ENCODE assay signal across 24 cellular contexts in the genomic region with DNA sequence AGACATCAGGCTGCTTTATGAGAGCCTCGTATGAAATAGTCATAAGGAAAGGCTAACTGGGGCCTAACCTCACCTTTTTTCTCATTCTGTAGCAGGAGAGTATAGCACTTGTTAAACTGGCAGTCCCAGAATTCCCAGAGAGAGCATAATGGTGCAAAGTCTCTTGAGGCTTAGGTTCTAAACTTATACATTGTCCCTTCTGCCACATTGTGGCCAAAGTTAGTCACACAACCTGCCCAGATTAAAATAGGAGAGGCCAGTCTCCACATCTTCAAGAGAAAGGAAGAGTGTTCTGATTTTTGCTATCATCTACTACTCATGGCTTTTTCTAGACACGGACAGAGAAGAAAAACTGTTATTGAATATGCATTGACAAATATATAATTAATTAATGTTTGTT.
DNase-seq lines count a peak whose midpoint lies in the region; ATAC-seq, FAIRE-seq and TF ChIP-seq lines count a peak whose summit lies in the region.
"Had no signal": no experiment of that assay in that cellular context is flagged by ENCODE, and none has a peak within 500 bp of the region (broad histone marks: within the 10 kb centered on the region; RNA-seq: fewer than 3 reads in every experiment).

No MANE protein-coding gene starts in this region.

- TF ChIP-seq CTCF in GM23338 (conservative IDR thresholded peaks at IDR 0.05; ENCODE audit: low read depth in 2 of 2) = peak; percentile 15 to 52; a peak in 2 of 4 replicates
- peak; percentile 31; the same call in 1 of the 2 replicates for TF ChIP-seq CTCF in LNCaP clone FGC (IDR thresholded peaks at IDR 0.05; ENCODE audit: control insufficient read depth, extremely low read depth, insufficient read depth)
- peak; percentile 8 for TF ChIP-seq CTCF in choroid plexus epithelial cell (conservative IDR thresholded peaks at IDR 0.05; ENCODE audit: low read depth, low read length)
- no peak for TF ChIP-seq CTCF in pancreas (IDR thresholded peaks at IDR 0.05)
- TF ChIP-seq CTCF in nephron progenitor cell (IDR thresholded peaks at IDR 0.05) = no peak

- in situ Hi-C loops in GM23248 (cut with MboI) = no loop called here

- no peak; the same call in 2 of the 3 replicates for ATAC-seq in GM23338
- no peak for ATAC-seq in pancreas
- ATAC-seq: CD8-positive, alpha-beta T cell; HepG2; T-cell had no signal

- H3K79me2 ChIP-seq in GM23338 (replicated peaks; ENCODE audit: insufficient read depth) = no peaks in the 10 kb centered on the region
- H3K79me2 ChIP-seq in mesendoderm (ENCODE audit: control insufficient read depth, insufficient read depth, low read length) = no peaks in the 10 kb centered on the region
- H3K79me2 ChIP-seq in GM23248 (ENCODE audit: insufficient read depth) = no peaks in the 10 kb centered on the region

- intact Hi-C loops in pancreas (cut with DNase I) = no loop called here

- H3K9ac ChIP-seq in mesendoderm (ENCODE audit: low read length) (no peak overlapping the region), GM23248 (no peak overlapping the region)
- H3K9ac ChIP-seq: KMS-11 had no signal

- H3K27ac Mint-ChIP-seq in GM23338 (no peak overlapping the region), nephron progenitor cell (no peak overlapping the region)
- H3K27ac Mint-ChIP-seq: CD8-positive, alpha-beta T cell; T-cell had no signal

- H3K4ac ChIP-seq in mesendoderm (ENCODE audit: low read depth, low read length) = no peak overlapping the region

- H3K18ac ChIP-seq in mesendoderm (ENCODE audit: low read length) = no peak overlapping the region

- H3K36me3 Mint-ChIP-seq in GM23338 (ENCODE audit: low read depth) (no peaks in the 10 kb centered on the region), nephron progenitor cell (ENCODE audit: low read depth) (no peaks in the 10 kb centered on the region)
- H3K36me3 Mint-ChIP-seq: CD8-positive, alpha-beta T cell; T-cell had no signal

- H2BK5ac ChIP-seq in mesendoderm (ENCODE audit: low read length) = no peak overlapping the region

- H3K27ac ChIP-seq in GM23338 (ENCODE audit: low read depth) = no peak overlapping the region
- H3K27ac ChIP-seq in mesendoderm (ENCODE audit: low read depth, low read length) = no peak overlapping the region
- no peak overlapping the region for H3K27ac ChIP-seq in pancreas
- H3K27ac ChIP-seq in GM23248 = no peak overlapping the region
- H3K27ac ChIP-seq: KMS-11, SK-N-MC had no signal

- H3K27me3 ChIP-seq in GM23338 (ENCODE audit: insufficient read depth) = no peaks in the 10 kb centered on the region
- H3K27me3 ChIP-seq in mesendoderm (ENCODE audit: insufficient read depth, low read length, poor library complexity) = no peaks in the 10 kb centered on the region
- H3K27me3 ChIP-seq in pancreas = no peaks in the 10 kb centered on the region
- H3K27me3 ChIP-seq in GM23248 (replicated peaks; ENCODE audit: insufficient read depth) = no peaks in the 10 kb centered on the region
- H3K27me3 ChIP-seq: BE2C had no signal

- no peak overlapping the region for H3K56ac ChIP-seq in mesendoderm (ENCODE audit: low read length)

- FAIRE-seq in pancreas (lab: Jason Lieb, UNC) = no peak
- FAIRE-seq: D721Med, GM12891, GM18507, HepG2 had no signal

- H2AK5ac ChIP-seq in mesendoderm (ENCODE audit: low read length) = no peak overlapping the region

- no CpG with 5 or more reads among the region's 2 CpGs for WGBS in mesendoderm (ENCODE audit: extremely low coverage, insufficient coverage, low lambda C conversion rate)
- WGBS in pancreas, 2 donors = 49 to 74% methylated on average over 2 of the region's 2 CpGs
- 9 to 16% methylated on average over 2 of the region's 2 CpGs for WGBS in GM23248 (ENCODE audit: low coverage in 1 of 2, low lambda C conversion rate in 2 of 2, missing lambda C conversion rate in 2 of 2), 2 experiments

- H3K4me2 ChIP-seq in GM23338 (no peak overlapping the region), mesendoderm (ENCODE audit: low read length) (no peak overlapping the region), GM23248 (ENCODE audit: unreplicated experiment) (no peak overlapping the region)
- H3K4me2 ChIP-seq: KMS-11 had no signal

- H3K23ac ChIP-seq in mesendoderm (ENCODE audit: low read length) = no peak overlapping the region

- no peaks in the 10 kb centered on the region for H4K20me1 ChIP-seq in GM23338 (replicated peaks; ENCODE audit: insufficient read depth)
- no peaks in the 10 kb centered on the region for H4K20me1 ChIP-seq in GM23248 (ENCODE audit: insufficient read depth)

- H3K27me3 Mint-ChIP-seq in GM23338 (ENCODE audit: insufficient read depth, low read depth, poor library complexity) (peaks cover 1% of the 10 kb centered on the region), nephron progenitor cell (ENCODE audit: low read depth, poor library complexity) (no peaks in the 10 kb centered on the region)
- H3K27me3 Mint-ChIP-seq: T-cell had no signal

- H3K4me1 Mint-ChIP-seq in GM23338 (no peaks in the 10 kb centered on the region), nephron progenitor cell (no peaks in the 10 kb centered on the region)
- H3K4me1 Mint-ChIP-seq: T-cell had no signal

- H3K9me3 Mint-ChIP-seq in GM23338 (no peaks in the 10 kb centered on the region; the same call in 2 of the 3 replicates), nephron progenitor cell (peaks cover 3% of the 10 kb centered on the region)

- H3F3A ChIP-seq in GM23338 (replicated peaks; ENCODE audit: low read depth) = no peaks in the 10 kb centered on the region
- H3F3A ChIP-seq in GM23248 (ENCODE audit: insufficient read depth) = no peaks in the 10 kb centered on the region

- no peak overlapping the region for H4K5ac ChIP-seq in mesendoderm (ENCODE audit: low read length)

- no peaks in the 10 kb centered on the region for H3K9me3 ChIP-seq in pancreas
- H3K9me3 ChIP-seq in GM23248 (ENCODE audit: low read depth) = no peaks in the 10 kb centered on the region
- H3K9me3 ChIP-seq: BE2C had no signal

- H3K9me2 ChIP-seq in GM23338 (ENCODE audit: insufficient read depth) (0 out of 2 replicates have a peak, but pooled peaks cover 3% of the 10 kb centered on the region), GM23248 (ENCODE audit: insufficient read depth) (no peaks in the 10 kb centered on the region)

- peak; percentile 11 for DNase-seq in GM23338 (ENCODE audit: low spot score)
- DNase-seq in LNCaP clone FGC (ENCODE audit: low read depth) = no peak
- peak; percentile 1 for DNase-seq in choroid plexus epithelial cell (ENCODE audit: low read depth)
- peak; percentile 41 for DNase-seq in mesendoderm
- no peak for DNase-seq in pancreas
- DNase-seq in GM23248 = no peak
- DNase-seq in epidermal melanocyte (ENCODE audit: insufficient read length, low spot score) = no peak
- DNase-seq in nephron progenitor cell = no peak
- DNase-seq: BE2C; CD8-positive, alpha-beta T cell; DND-41; GF-D8; GOT3; NCI-H1105 treated with DMSO at 0.1 percent for 48 hours; NCI-H187; NCI-H2171; NCI-H446; T-cell had no signal

- H3K4me3 ChIP-seq in GM23338 (no peak overlapping the region), LNCaP clone FGC (ENCODE audit: low read depth, low read length) (no peak overlapping the region), choroid plexus epithelial cell (ENCODE audit: low read depth, low read length) (no peak overlapping the region), mesendoderm (ENCODE audit: low read length) (no peak overlapping the region), pancreas (no peak overlapping the region), GM23248 (no peak overlapping the region)
- H3K4me3 ChIP-seq: SK-N-MC had no signal

- H2AFZ ChIP-seq in GM23338 (no peak overlapping the region), GM23248 (no peak overlapping the region)

- no peak overlapping the region for H2BK120ac ChIP-seq in mesendoderm (ENCODE audit: low read depth, low read length)

- no peak overlapping the region for H2BK15ac ChIP-seq in mesendoderm (replicated peaks; ENCODE audit: low read depth)

- no peak overlapping the region for H4K8ac ChIP-seq in mesendoderm (ENCODE audit: low read depth, low read length)

- H3K4me1 ChIP-seq in GM23338 (ENCODE audit: insufficient read depth) = no peaks in the 10 kb centered on the region
- H3K4me1 ChIP-seq in mesendoderm (ENCODE audit: control insufficient read depth, low read depth, low read length) = no peaks in the 10 kb centered on the region
- no peaks in the 10 kb centered on the region for H3K4me1 ChIP-seq in pancreas
- no peaks in the 10 kb centered on the region for H3K4me1 ChIP-seq in GM23248 (ENCODE audit: insufficient read depth)
- H3K4me1 ChIP-seq: BE2C had no signal

- H3K36me3 ChIP-seq in GM23338 (ENCODE audit: insufficient read depth) = no peaks in the 10 kb centered on the region
- H3K36me3 ChIP-seq in mesendoderm (ENCODE audit: control insufficient read depth, insufficient read depth, low read length) = no peaks in the 10 kb centered on the region
- no peaks in the 10 kb centered on the region for H3K36me3 ChIP-seq in pancreas
- no peaks in the 10 kb centered on the region for H3K36me3 ChIP-seq in GM23248 (ENCODE audit: low read depth)
- H3K36me3 ChIP-seq: BE2C had no signal

- H3K79me1 ChIP-seq in mesendoderm (ENCODE audit: low read length) = no peaks in the 10 kb centered on the region

- H3K4me3 Mint-ChIP-seq in GM23338 (no peak overlapping the region), nephron progenitor cell (no peak overlapping the region)
- H3K4me3 Mint-ChIP-seq: CD8-positive, alpha-beta T cell; T-cell had no signal

TF ChIP-seq in GM23338, 12 proteins besides CTCF, POLR2A, EP300 and RAD21 (continues in another document):
- TF ChIP-seq ZNF331 (CRISPR knock-in tag; IDR thresholded peaks at IDR 0.05; ENCODE audit: low read depth) (no peak), JUNB (IDR thresholded peaks at IDR 0.05; ENCODE audit: unreplicated experiment) (no peak)

Comparison
In these comparisons a context has a peak if more than half of its experiments do, and no peak if none do; other contexts are left out.
1. DNase-seq: peak in GM23338 (single experiment), choroid plexus epithelial cell (single experiment) and mesendoderm (single experiment); none in LNCaP clone FGC (single experiment), pancreas (0 of 6), GM23248 (single experiment), epidermal melanocyte (single experiment) and nephron progenitor cell (single experiment).
2. CTCF ChIP-seq: peak in GM23338 (2 of 2), LNCaP clone FGC (single experiment) and choroid plexus epithelial cell (single experiment); none in pancreas (0 of 4) and nephron progenitor cell (single experiment).